Comparison of ENCODE assay signal across 33 cellular contexts in genomic region chr6:146891615-146892265, GRCh38.
A peak's percentile ranks its signal among the peaks of the same experiment; 100 is the strongest.
DNase-seq lines count a peak whose midpoint lies in the region; ATAC-seq, FAIRE-seq and TF ChIP-seq lines count a peak whose summit lies in the region.
"Had no signal": no experiment of that assay in that cellular context is flagged by ENCODE, and none has a peak within 500 bp of the region (broad histone marks: within the 10 kb centered on the region; RNA-seq: fewer than 3 reads in every experiment).

No MANE protein-coding gene starts in this region.

- ATAC-seq in K562, result peak; percentile 4
- no peak for ATAC-seq in natural killer cell
- ATAC-seq: activated CD4-positive, CD25-positive, alpha-beta regulatory T cell treated with anti-CD3 and anti-CD28 coated beads, Interleukin-2, amount 50 U/mL, for 24 hours; activated CD8-positive, alpha-beta memory T cell treated with anti-CD3 and anti-CD28 coated beads, Interleukin-2, amount 10 ng/mL, durations not matched to agents 7 days and 5 days; activated T-cell treated with anti-CD3 and anti-CD28 coated beads, Interleukin-2, amount 50 U/mL, for 4 hours; left ventricle myocardium superior; psoas muscle had no signal

- H3K27ac ChIP-seq in K562 (ENCODE audit: extremely low read depth, low read depth, low read length), result peak overlapping the region; percentile 65
- H3K27ac ChIP-seq in smooth muscle cell (ENCODE audit: low read depth), result peak overlapping the region; percentile 81
- H3K27ac ChIP-seq: psoas muscle, stomach, thyroid gland had no signal

- H4K20me1 ChIP-seq in K562 (replicated peaks; ENCODE audit: control insufficient read depth, insufficient read depth, low read length) (no peaks in the 10 kb centered on the region), smooth muscle cell (ENCODE audit: low read depth) (no peaks in the 10 kb centered on the region)

- H3K4me3 ChIP-seq in K562, result no peak overlapping the region
- H3K4me3 ChIP-seq in smooth muscle cell, result no peak overlapping the region
- no peak overlapping the region for H3K4me3 ChIP-seq in lower leg skin (ENCODE audit: low read depth, poor library complexity, severe bottlenecking)
- H3K4me3 ChIP-seq: psoas muscle, stomach, thyroid gland had no signal

- no peak for TF ChIP-seq CTCF in K562 (IDR thresholded peaks at IDR 0.05 in 2 of 3, conservative IDR thresholded peaks at IDR 0.05 in 1 of 3; ENCODE audit: insufficient read depth in 2 of 3, low read depth in 1 of 3, low read length in 3 of 3)
- no peak for TF ChIP-seq CTCF in smooth muscle cell (IDR thresholded peaks at IDR 0.05; ENCODE audit: borderline replicate concordance, insufficient read depth, poor library complexity, severe bottlenecking)
- TF ChIP-seq CTCF in natural killer cell (IDR thresholded peaks at IDR 0.05), result no peak
- TF ChIP-seq CTCF in lower leg skin (IDR thresholded peaks at IDR 0.05), result no peak

- H3K4me2 ChIP-seq in K562 (ENCODE audit: insufficient read depth, low read length) (peak overlapping the region; percentile 79), smooth muscle cell (no peak overlapping the region)

- FAIRE-seq in K562 (lab: Jason Lieb, UNC), result no peak
- FAIRE-seq: endometrium, G401.6 had no signal

- H3K27me3 ChIP-seq in K562 (ENCODE audit: control insufficient read depth in 2 of 2, insufficient read depth in 2 of 2, low read length in 2 of 2) (no peaks in the 10 kb centered on the region), smooth muscle cell (ENCODE audit: low read depth) (no peaks in the 10 kb centered on the region)
- H3K27me3 ChIP-seq: stomach, thyroid gland had no signal

- peak overlapping the region; percentile 79 for H2AFZ ChIP-seq in K562 (ENCODE audit: low read depth, low read length)
- H2AFZ ChIP-seq in smooth muscle cell (ENCODE audit: low read depth), result peak overlapping the region; percentile 21

- 13% methylated on average over 3 of the region's 3 CpGs for WGBS in K562 (ENCODE audit: insufficient coverage, low coverage, missing lambda C conversion rate)
- WGBS in smooth muscle cell (ENCODE audit: low lambda C conversion rate), result 99% methylated on average over 3 of the region's 3 CpGs
- 89 to 91% methylated on average over 3 of the region's 3 CpGs for WGBS in lower leg skin, 2 donors

- no peak overlapping the region for H3K4me3 Mint-ChIP-seq in natural killer cell
- H3K4me3 Mint-ChIP-seq: activated CD8-positive, alpha-beta memory T cell treated with anti-CD3 and anti-CD28 coated beads, Interleukin-2, amount 10 ng/mL, durations not matched to agents 7 days and 5 days; activated T-cell treated with anti-CD3 and anti-CD28 coated beads, Interleukin-2, amount 50 U/mL, for 4 hours; mesothelial cell of epicardium; naive B cell had no signal

- DNase-seq in HCEC 1CT, result peak; percentile 32
- peak in 1 of 4 experiments; percentile 63 for DNase-seq in K562 (ENCODE audit: extremely low read depth in 1 of 4, low spot score in 3 of 4)
- peak; percentile 43 for DNase-seq in iris pigment epithelial cell (ENCODE audit: low read depth)
- DNase-seq in smooth muscle cell (lab: John Stamatoyannopoulos, UW; ENCODE audit: unreplicated experiment), result no peak
- no peak for DNase-seq in KG1 (lab: John Stamatoyannopoulos, UW)
- no peak for DNase-seq in natural killer cell
- no peak for DNase-seq in lower leg skin (ENCODE audit: low spot score in 2 of 2)
- DNase-seq: activated CD4-positive, alpha-beta T cell treated with anti-CD3 and anti-CD28 coated beads, Interleukin-2, amount 50 U/mL, for 4 hours; activated CD8-positive, alpha-beta memory T cell treated with anti-CD3 and anti-CD28 coated beads, Interleukin-2, amount 10 ng/mL, durations not matched to agents 7 days and 5 days; activated gamma-delta T cell treated with Interleukin-2 at 50 U/mL for 16 hours; activated T-cell treated with anti-CD3 and anti-CD28 coated beads, Interleukin-2, amount 50 U/mL, for 4 hours; C1 segment of cervical spinal cord; caudate nucleus; DMS79; glutamatergic neuron; GOT3; islet precursor cell; left ventricle myocardium superior; MM.1S; naive B cell; NCI-H1417; NCI-H2029; NCI-H526; NK-92 treated with Interleukin-12 subunit alpha and Interleukin-12 subunit beta, amount 100 ng/mL, for 24 hours; psoas muscle; stimulated activated CD4-positive, alpha-beta T cell treated with anti-CD3 and anti-CD28 coated beads, Interleukin-4, amount 100 ng/mL, for 1 hour; stomach; T-helper 2 cell; thyroid gland had no signal

- no peaks in the 10 kb centered on the region for H3K9me3 ChIP-seq in K562 (replicated peaks; ENCODE audit: control insufficient read depth, insufficient read depth, low read depth, low read length)
- no peaks in the 10 kb centered on the region for H3K9me3 ChIP-seq in smooth muscle cell (replicated peaks; ENCODE audit: low read depth)
- H3K9me3 ChIP-seq: psoas muscle, stomach, thyroid gland had no signal

- no peak for TF ChIP-seq RAD21 in K562 (CRISPR knock-in tag; conservative IDR thresholded peaks at IDR 0.05 in 1 of 2, IDR thresholded peaks at IDR 0.05 in 1 of 2)

- no peak overlapping the region for H3K27ac Mint-ChIP-seq in natural killer cell
- H3K27ac Mint-ChIP-seq: activated CD8-positive, alpha-beta memory T cell treated with anti-CD3 and anti-CD28 coated beads, Interleukin-2, amount 10 ng/mL, durations not matched to agents 7 days and 5 days; mesothelial cell of epicardium had no signal

- in situ Hi-C loops in K562 (cut with MboI), result loop anchor here (25.0 kb wide), 1 partner anchor 321 kb away; the partner anchor contains the start of gene STXBP5

- H3K9me3 Mint-ChIP-seq in natural killer cell, result peaks cover 3 to 5% of the 10 kb centered on the region in 2 donors
- H3K9me3 Mint-ChIP-seq: activated T-cell treated with anti-CD3 and anti-CD28 coated beads, Interleukin-2, amount 50 U/mL, for 4 hours; mesothelial cell of epicardium had no signal

- H3K79me2 ChIP-seq in K562 (ENCODE audit: control insufficient read depth, insufficient read depth, low read length) (peaks cover 56% of the 10 kb centered on the region), smooth muscle cell (ENCODE audit: low read depth) (no peaks in the 10 kb centered on the region)

- H3K4me1 ChIP-seq in K562 (replicated peaks in 1 of 2; ENCODE audit: control insufficient read depth in 2 of 2, insufficient read depth in 2 of 2, low read length in 2 of 2) (peaks cover 33 to 90% of the 10 kb centered on the region in 2 experiments), smooth muscle cell (ENCODE audit: low read depth) (peaks cover 3% of the 10 kb centered on the region)
- H3K4me1 ChIP-seq: psoas muscle, stomach had no signal

- H3K27me3 Mint-ChIP-seq in natural killer cell (ENCODE audit: low read depth in 2 of 2), result peaks cover 0 to under 1% of the 10 kb centered on the region in 2 donors

- H3K9ac ChIP-seq in K562 (ENCODE audit: insufficient read depth in 1 of 2, low read depth in 2 of 2, low read length in 2 of 2) (peak overlapping the region; percentile 22 to 65; a peak in 3 of 4 replicates), smooth muscle cell (ENCODE audit: low read depth) (no peak overlapping the region)

- no peaks in the 10 kb centered on the region for H3K9me1 ChIP-seq in K562 (ENCODE audit: control insufficient read depth, insufficient read depth, low read length)

- 0 out of 2 replicates have a peak, but pooled peaks have one; percentile 9 for TF ChIP-seq EP300 in K562 (IDR thresholded peaks at IDR 0.05; ENCODE audit: low read length)

- BruUV-seq in K562 (replicated peaks; lab: Mats Ljungman, UMichigan), result no TSS peak

- intact Hi-C loops in K562 (cut with micrococcal nuclease), result loop anchor here (2.0 kb wide), 1 partner anchor 15 kb away; no protein-coding TSS in a partner anchor
- intact Hi-C loops in natural killer cell (cut with micrococcal nuclease), result no loop called here
- intact Hi-C loops in lower leg skin (cut with DNase I; ENCODE audit: low total_unique reads), result no loop called here

- CTCF ChIA-PET in K562 (lab: Yijun Ruan, JAX; ENCODE audit: low intra/inter-chr PET ratio), result no interaction called here

- TF ChIP-seq POLR2A in K562 (conservative IDR thresholded peaks at IDR 0.05), result no peak
- no peak for TF ChIP-seq POLR2A in lower leg skin (IDR thresholded peaks at IDR 0.05)

- no peaks in the 10 kb centered on the region for H3K4me1 Mint-ChIP-seq in natural killer cell

- H3K36me3 Mint-ChIP-seq in natural killer cell, result no peaks in the 10 kb centered on the region
- H3K36me3 Mint-ChIP-seq: activated CD8-positive, alpha-beta memory T cell treated with anti-CD3 and anti-CD28 coated beads, Interleukin-2, amount 10 ng/mL, durations not matched to agents 7 days and 5 days; mesothelial cell of epicardium; naive B cell had no signal

- no peaks in the 10 kb centered on the region for H3K36me3 ChIP-seq in K562 (ENCODE audit: control insufficient read depth, insufficient read depth, low read length)
- no peaks in the 10 kb centered on the region for H3K36me3 ChIP-seq in smooth muscle cell (ENCODE audit: low read depth)
- H3K36me3 ChIP-seq: stomach, thyroid gland had no signal

- no peaks in the 10 kb centered on the region for H3F3A ChIP-seq in smooth muscle cell (ENCODE audit: low read depth)

- POLR2A ChIA-PET in K562 (lab: Yijun Ruan, JAX), result interaction anchor here (0.6 to 4.3 kb wide), 12 partner anchors 8 to 1004 kb away, joined by 3 to 17 read pairs (median 3); no protein-coding TSS in a partner anchor

TF ChIP-seq in K562, 482 proteins besides CTCF, POLR2A, EP300 and RAD21 (continues in another document):
- TF ChIP-seq RFX7 (CRISPR knock-in tag; IDR thresholded peaks at IDR 0.05) (0 out of 2 replicates have a peak, but pooled peaks have one; percentile 10), ZNF217 (CRISPR knock-in tag; IDR thresholded peaks at IDR 0.05) (no peak), TSC22D4 (tag; IDR thresholded peaks at IDR 0.05) (no peak), MCM7 (IDR thresholded peaks at IDR 0.05) (no peak), MIER1 (IDR thresholded peaks at IDR 0.05; ENCODE audit: low read depth) (no peak), MLLT1 (IDR thresholded peaks at IDR 0.05) (peak; percentile 89 to 93), JUN (IDR thresholded peaks at IDR 0.05; ENCODE audit: borderline replicate concordance, low read depth, low read length) (no peak), JUN (CRISPR knock-in tag; IDR thresholded peaks at IDR 0.05; ENCODE audit: borderline replicate concordance) (no peak), MTF1 (CRISPR knock-in tag; IDR thresholded peaks at IDR 0.05; ENCODE audit: borderline replicate concordance) (no peak), ZNF408 (CRISPR knock-in tag; IDR thresholded peaks at IDR 0.05; ENCODE audit: low read depth) (no peak)

Comparison
In these comparisons a context has a peak if more than half of its experiments do, and no peak if none do; other contexts are left out.
1. DNase-seq: peak in HCEC 1CT (single experiment) and iris pigment epithelial cell (single experiment); none in smooth muscle cell (single experiment), KG1 (single experiment), natural killer cell (single experiment) and lower leg skin (0 of 2).